ENCODE assay signal across 8 cellular contexts in genomic region chr7:134632937-134633540, GRCh38. TPM values are rescaled to one million over a fixed set of nuclear protein-coding genes. Genes with fewer than 3 reads are reported as not detected.
DNase-seq lines count a peak whose midpoint lies in the region; ATAC-seq and TF ChIP-seq lines count a peak whose summit lies in the region.

No MANE protein-coding gene starts in this region.

- ATAC-seq in activated naive CD8-positive, alpha-beta T cell treated with anti-CD3 and anti-CD28 coated beads, Interleukin-2, amount 50 U/mL, for 24 hours: peak; percentile 69
- ATAC-seq in GM21447 (IDR thresholded peaks at IDR 0.05; ENCODE audit: unreplicated experiment): no peak

- no peak overlapping the region for H3K4me3 ChIP-seq in thyroid gland (replicated peaks in 1 of 3)

- H3K4me1 ChIP-seq in thyroid gland: peaks cover 0 to 9% of the 10 kb centered on the region in 2 donors

- no peak overlapping the region for H3K4me3 Mint-ChIP-seq in activated naive CD8-positive, alpha-beta T cell treated with anti-CD3 and anti-CD28 coated beads, Interleukin-2, amount 50 U/mL, for 24 hours
- no peak overlapping the region for H3K4me3 Mint-ChIP-seq in immature natural killer cell

- H3K27me3 ChIP-seq in thyroid gland: no peaks in the 10 kb centered on the region

- no peaks in the 10 kb centered on the region for H3K9me3 ChIP-seq in thyroid gland

- no peaks in the 10 kb centered on the region for H3K9me3 Mint-ChIP-seq in activated naive CD8-positive, alpha-beta T cell treated with anti-CD3 and anti-CD28 coated beads, Interleukin-2, amount 50 U/mL, for 24 hours
- H3K9me3 Mint-ChIP-seq in immature natural killer cell: no peaks in the 10 kb centered on the region

- intact Hi-C loops in thyroid gland (cut with DNase I): no loop called here

- H3K36me3 ChIP-seq in thyroid gland: no peaks in the 10 kb centered on the region

- no peak overlapping the region for H3K27ac Mint-ChIP-seq in activated naive CD8-positive, alpha-beta T cell treated with anti-CD3 and anti-CD28 coated beads, Interleukin-2, amount 50 U/mL, for 24 hours
- peak overlapping the region in 2 of 6 donors; percentile 14 to 40 for H3K27ac Mint-ChIP-seq in immature natural killer cell

- TF ChIP-seq CTCF in GM20000 (IDR thresholded peaks at IDR 0.05; ENCODE audit: extremely low read depth, missing control alignments) (peak; percentile 27), thyroid gland (IDR thresholded peaks at IDR 0.05) (peak in 5 of 6 experiments; percentile 30 to 59 (median 48))

- DNase-seq in NCI-H345 (lab: John Stamatoyannopoulos, UW) (peak; percentile 20), NCI-H345 treated with DMSO at 0.1 percent for 48 hours (lab: John Stamatoyannopoulos, UW; ENCODE audit: unreplicated experiment) (no peak), GM20000 (ENCODE audit: low spot score) (peak; percentile 46), NCI-H2171 treated with DMSO at 0.1 percent for 48 hours (lab: John Stamatoyannopoulos, UW) (peak; percentile 53), immature natural killer cell (peak; percentile 41 to 71 (median 59)), thyroid gland (peak in 1 of 2 donors; percentile 4)
- no peak for DNase-seq in activated naive CD8-positive, alpha-beta T cell treated with anti-CD3 and anti-CD28 coated beads, Interleukin-2, amount 50 U/mL, for 24 hours

- peaks cover 25% of the 10 kb centered on the region for H3K4me1 Mint-ChIP-seq in activated naive CD8-positive, alpha-beta T cell treated with anti-CD3 and anti-CD28 coated beads, Interleukin-2, amount 50 U/mL, for 24 hours
- H3K4me1 Mint-ChIP-seq in immature natural killer cell: peaks cover 30 to 37% of the 10 kb centered on the region in 2 donors

- WGBS in thyroid gland, 2 donors: 33 to 34% methylated on average over 5 of the region's 5 CpGs

- no peak overlapping the region for H3K27ac ChIP-seq in thyroid gland

- peaks cover 10% of the 10 kb centered on the region for H3K27me3 Mint-ChIP-seq in activated naive CD8-positive, alpha-beta T cell treated with anti-CD3 and anti-CD28 coated beads, Interleukin-2, amount 50 U/mL, for 24 hours
- H3K27me3 Mint-ChIP-seq in immature natural killer cell (ENCODE audit: low read depth in 3 of 3): peaks cover 0 to 15% (median 0%) of the 10 kb centered on the region in 3 donors

- no peak for TF ChIP-seq POLR2A in thyroid gland (IDR thresholded peaks at IDR 0.05)

- H3K36me3 Mint-ChIP-seq in activated naive CD8-positive, alpha-beta T cell treated with anti-CD3 and anti-CD28 coated beads, Interleukin-2, amount 50 U/mL, for 24 hours (ENCODE audit: low read depth): no peaks in the 10 kb centered on the region
- H3K36me3 Mint-ChIP-seq in immature natural killer cell: peaks cover 0 to 8% (median 0%) of the 10 kb centered on the region in 3 donors

RNA-seq across cellular contexts. Expression of gene BPGM, which starts 13.6 kb away (rescaled TPM):
- polyA plus RNA-seq in immature natural killer cell: 10 to 100 TPM; 58.3 to 71.3 (median 59.5) TPM
- 10 to 100 TPM; 11.9 to 23.9 (median 15.7) TPM for total RNA-seq in thyroid gland

Comparison
In these comparisons a context has a peak if more than half of its experiments do, and no peak if none do; other contexts are left out.
1. DNase-seq: peak in NCI-H345 (single experiment), GM20000 (single experiment), NCI-H2171 treated with DMSO at 0.1 percent for 48 hours (single experiment) and immature natural killer cell (3 of 3); none in NCI-H345 treated with DMSO at 0.1 percent for 48 hours (single experiment) and activated naive CD8-positive, alpha-beta T cell treated with anti-CD3 and anti-CD28 coated beads, Interleukin-2, amount 50 U/mL, for 24 hours (single experiment).